19 cellular contexts compared by ENCODE assay signal in genomic region chr6:155710704-155711103, GRCh38.
"Had no signal": no experiment of that assay in that cellular context is flagged by ENCODE, and none has a peak within 500 bp of the region (broad histone marks: within the 10 kb centered on the region; RNA-seq: fewer than 3 reads in every experiment).

No MANE protein-coding gene starts in this region.

- H3K4me1 Mint-ChIP-seq: memory B cell; naive thymus-derived CD4-positive, alpha-beta T cell had no signal

- H3K4me3 ChIP-seq: breast epithelium, gastrocnemius medialis, ovary, smooth muscle cell, upper lobe of right lung had no signal

- H3K27ac ChIP-seq: breast epithelium, gastrocnemius medialis, ovary, upper lobe of right lung, VCaP had no signal

- H3K9me3 Mint-ChIP-seq: activated T-cell treated with anti-CD3 and anti-CD28 coated beads, Interleukin-2, amount 50 U/mL, for 72 hours; memory B cell; naive thymus-derived CD4-positive, alpha-beta T cell had no signal

- ATAC-seq: activated T-cell treated with anti-CD3 and anti-CD28 coated beads, Interleukin-2, amount 50 U/mL, for 72 hours; esophagus mucosa; gastrocnemius medialis; naive thymus-derived CD4-positive, alpha-beta T cell; sciatic nerve; upper lobe of right lung had no signal

- H3K9me3 ChIP-seq: gastrocnemius medialis, ovary, upper lobe of right lung had no signal

- DNase-seq: activated CD4-positive, alpha-beta T cell treated with anti-CD3 and anti-CD28 coated beads, Interleukin-2, amount 50 U/mL, for 4 hours; activated effector memory CD4-positive, alpha-beta T cell treated with anti-CD3 and anti-CD28 coated beads, Interleukin-2, amount 50 U/mL, for 16 hours; activated naive CD4-positive, alpha-beta T cell treated with anti-CD3 and anti-CD28 coated beads, Interleukin-2, amount 50 U/mL, for 16 hours; activated T-cell treated with anti-CD3 and anti-CD28 coated beads, Interleukin-2, amount 50 U/mL, for 72 hours; cortex of kidney; gastrocnemius medialis; head of caudate nucleus; kidney glomerular epithelial cell; naive thymus-derived CD4-positive, alpha-beta T cell; ovary; stimulated activated CD4-positive, alpha-beta T cell treated with anti-CD3 and anti-CD28 coated beads, Interleukin-4, amount 100 ng/mL, for 1 hour; T-helper 2 cell; upper lobe of right lung had no signal

- H3K36me3 ChIP-seq: breast epithelium, gastrocnemius medialis, ovary, upper lobe of right lung had no signal

- H3K4me1 ChIP-seq: breast epithelium, gastrocnemius medialis, upper lobe of right lung had no signal

- H3K27me3 ChIP-seq: breast epithelium, gastrocnemius medialis, ovary, upper lobe of right lung had no signal

- H3K36me3 Mint-ChIP-seq: memory B cell; naive thymus-derived CD4-positive, alpha-beta T cell had no signal

- H3K27ac Mint-ChIP-seq: activated T-cell treated with anti-CD3 and anti-CD28 coated beads, Interleukin-2, amount 50 U/mL, for 72 hours; memory B cell; naive thymus-derived CD4-positive, alpha-beta T cell had no signal

- H3K4me3 Mint-ChIP-seq: activated T-cell treated with anti-CD3 and anti-CD28 coated beads, Interleukin-2, amount 50 U/mL, for 72 hours; memory B cell; naive thymus-derived CD4-positive, alpha-beta T cell had no signal
